8 cellular contexts compared by ENCODE assay signal in the genomic region with DNA sequence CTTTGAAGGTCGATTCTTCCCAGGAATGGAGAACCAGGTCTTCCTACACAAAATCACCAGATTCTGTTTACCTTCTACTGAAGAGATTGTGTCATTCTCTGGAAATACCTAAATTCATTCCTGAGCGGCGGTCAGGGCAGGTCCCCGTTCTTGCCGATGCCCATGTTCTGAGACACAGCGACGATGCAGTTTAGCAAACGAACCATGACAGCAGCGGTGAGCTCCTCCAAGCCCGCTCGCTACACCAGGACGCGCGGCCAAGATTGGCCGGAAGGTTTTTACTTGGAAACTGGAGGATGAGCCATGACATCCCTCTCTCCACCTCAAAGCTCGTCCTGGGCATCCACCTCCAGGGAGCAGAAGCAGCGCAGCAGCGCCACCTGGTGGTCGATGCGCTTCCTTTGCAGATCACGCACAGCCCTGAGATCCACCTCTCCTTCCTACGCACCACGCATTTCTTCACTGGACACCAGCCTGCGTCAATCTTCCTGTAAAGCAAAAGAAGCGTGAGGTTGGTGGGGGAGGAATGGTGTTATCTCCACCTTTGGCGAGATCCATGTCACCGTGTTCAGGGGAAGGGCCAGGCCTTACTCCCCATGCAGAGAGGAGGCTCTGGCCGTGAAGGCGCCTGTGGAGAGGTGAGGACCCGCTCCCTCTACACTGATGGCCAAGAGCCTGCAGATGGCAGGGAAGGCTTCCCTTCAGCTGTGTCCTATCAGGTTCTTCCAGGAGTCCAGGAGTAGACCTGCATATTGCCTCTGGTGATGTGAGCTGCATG. TPM values are rescaled to one million over a fixed set of nuclear protein-coding genes. Genes with fewer than 3 reads are reported as not detected.
A peak's percentile ranks its signal among the peaks of the same experiment; 100 is the strongest.
DNase-seq lines count a peak whose midpoint lies in the region; ATAC-seq and TF ChIP-seq lines count a peak whose summit lies in the region.

No MANE protein-coding gene starts in this region.

- peak overlapping the region; percentile 8 for H3K4me3 ChIP-seq in kidney epithelial cell (ENCODE audit: low read depth, low read length)

- CTCF ChIA-PET in GM10248 (lab: Yijun Ruan, JAX): interaction anchor here (0.6 to 4.8 kb wide), 60 partner anchors 9 to 287 kb away, joined by 3 to 82 read pairs (median 5); partner anchors contain the start of genes CCHCR1, HLA-B, PSORS1C2 and TCF19

- DNase-seq in GM10248 (ENCODE audit: extremely low spot score) (peak; percentile 82), NCI-H2196 (lab: John Stamatoyannopoulos, UW; ENCODE audit: unreplicated experiment) (peak; percentile 93), kidney epithelial cell (ENCODE audit: low read depth) (peak; percentile 47)
- peak; percentile 76 for DNase-seq in activated CD4-positive, CD25-positive, alpha-beta regulatory T cell treated with anti-CD3 and anti-CD28 coated beads, Interleukin-2, amount 50 U/mL, for 16 hours (ENCODE audit: low read depth, low spot score)
- peak; percentile 82 for DNase-seq in central memory CD4-positive, alpha-beta T cell
- DNase-seq in stimulated activated CD4-positive, alpha-beta T cell treated with anti-CD3 and anti-CD28 coated beads, Interleukin-15, amount 100 ng/mL, for 48 hours (ENCODE audit: low read depth in 2 of 2): peak; percentile 78 to 79

- POLR2A ChIA-PET in GM10248 (lab: Yijun Ruan, JAX): interaction anchor here (0.6 to 1.6 kb wide), 6 partner anchors 16 to 170 kb away, joined by 3 to 6 read pairs (median 4); no protein-coding TSS in a partner anchor

- TF ChIP-seq CTCF in GM10248 (IDR thresholded peaks at IDR 0.05; ENCODE audit: control extremely low read depth, extremely low read depth, low read depth, missing control alignments): peak; percentile 92
- peak; percentile 94 for TF ChIP-seq CTCF in kidney epithelial cell (IDR thresholded peaks at IDR 0.05; ENCODE audit: insufficient read depth, low read length, poor library complexity, severe bottlenecking)

- H3K27me3 ChIP-seq in kidney epithelial cell (ENCODE audit: control insufficient read depth, insufficient read depth, low read length): peaks cover 16% of the 10 kb centered on the region

- ATAC-seq in HG02973 (IDR thresholded peaks at IDR 0.05; ENCODE audit: unreplicated experiment) (peak; percentile 59), HG03139 (IDR thresholded peaks at IDR 0.05; ENCODE audit: unreplicated experiment) (no peak)

- H3K36me3 ChIP-seq in kidney epithelial cell (ENCODE audit: control insufficient read depth, insufficient read depth, low read length): no peaks in the 10 kb centered on the region

RNA-seq across cellular contexts. Expression of gene HLA-B, which starts 9.9 kb away (rescaled TPM):
- 484 and 545 TPM in 2 replicates for total RNA-seq in kidney epithelial cell

RNA-seq across cellular contexts. Expression of gene MICA, which starts 36.5 kb away (rescaled TPM):
- 33.2 and 48.8 TPM in 2 replicates for total RNA-seq in kidney epithelial cell
